In genomic region chr1:8170059-8170835, GRCh38 we compare ENCODE assay signal across 8 cellular contexts.
DNase-seq lines count a peak whose midpoint lies in the region; ATAC-seq, FAIRE-seq and TF ChIP-seq lines count a peak whose summit lies in the region.

No MANE protein-coding gene starts in this region.

- CTCF ChIA-PET in activated CD8-positive, alpha-beta memory T cell treated with anti-CD3 and anti-CD28 coated beads, Interleukin-2, amount 10 ng/mL, durations not matched to agents 7 days and 5 days (lab: Charles Lee), result interaction anchor here (0.6 to 1.3 kb wide), 4 partner anchors 14 to 139 kb away, joined by 3 to 6 read pairs (median 4); no protein-coding TSS in a partner anchor
- CTCF ChIA-PET in activated CD4-positive, alpha-beta memory T cell treated with anti-CD3 and anti-CD28 coated beads, Interleukin-2, amount 10 ng/mL, durations not matched to agents 7 days and 5 days (lab: Charles Lee), result interaction anchor here (0.9 kb wide), 1 partner anchor 72 kb away, joined by 4 read pairs; no protein-coding TSS in a partner anchor

- H3K9me3 ChIP-seq in liver (ENCODE audit: control insufficient read depth in 4 of 4, low read length in 3 of 4), result no peaks in the 10 kb centered on the region

- TF ChIP-seq CTCF in liver (IDR thresholded peaks at IDR 0.05; ENCODE audit: low read depth, low read length, missing input control), result no peak
- no peak for TF ChIP-seq CTCF in type B pancreatic cell (conservative IDR thresholded peaks at IDR 0.05)

- H3K9ac ChIP-seq in liver (ENCODE audit: low read depth in 1 of 2, low read length in 2 of 2), result peak overlapping the region; percentile 33 to 50

- peaks cover 30% of the 10 kb centered on the region for H3K4me1 Mint-ChIP-seq in activated CD8-positive, alpha-beta memory T cell treated with anti-CD3 and anti-CD28 coated beads, Interleukin-2, amount 10 ng/mL, durations not matched to agents 7 days and 5 days
- peaks cover 37% of the 10 kb centered on the region for H3K4me1 Mint-ChIP-seq in activated CD4-positive, alpha-beta memory T cell treated with anti-CD3 and anti-CD28 coated beads, Interleukin-2, amount 10 ng/mL, durations not matched to agents 7 days and 5 days
- peaks cover 25% of the 10 kb centered on the region for H3K4me1 Mint-ChIP-seq in type B pancreatic cell (ENCODE audit: unreplicated experiment)

- H3K4me3 ChIP-seq in liver (ENCODE audit: low read depth in 1 of 3, low read length in 3 of 3), result no peak overlapping the region

- POLR2A ChIA-PET in activated CD4-positive, alpha-beta memory T cell treated with anti-CD3 and anti-CD28 coated beads, Interleukin-2, amount 10 ng/mL, durations not matched to agents 7 days and 5 days (lab: Charles Lee), result interaction anchor here (0.9 to 5.7 kb wide), 3 partner anchors 12 to 34 kb away, joined by 3 to 37 read pairs (median 16); no protein-coding TSS in a partner anchor

- H3K4me3 Mint-ChIP-seq in activated CD8-positive, alpha-beta memory T cell treated with anti-CD3 and anti-CD28 coated beads, Interleukin-2, amount 10 ng/mL, durations not matched to agents 7 days and 5 days, result no peak overlapping the region
- H3K4me3 Mint-ChIP-seq in activated CD4-positive, alpha-beta memory T cell treated with anti-CD3 and anti-CD28 coated beads, Interleukin-2, amount 10 ng/mL, durations not matched to agents 7 days and 5 days, result no peak overlapping the region
- H3K4me3 Mint-ChIP-seq in type B pancreatic cell, result peak overlapping the region; percentile 34

- H3K27me3 Mint-ChIP-seq in activated CD8-positive, alpha-beta memory T cell treated with anti-CD3 and anti-CD28 coated beads, Interleukin-2, amount 10 ng/mL, durations not matched to agents 7 days and 5 days, result no peaks in the 10 kb centered on the region
- H3K27me3 Mint-ChIP-seq in activated CD4-positive, alpha-beta memory T cell treated with anti-CD3 and anti-CD28 coated beads, Interleukin-2, amount 10 ng/mL, durations not matched to agents 7 days and 5 days, result no peaks in the 10 kb centered on the region
- H3K27me3 Mint-ChIP-seq in type B pancreatic cell, result no peaks in the 10 kb centered on the region

- H3K4me1 ChIP-seq in liver (ENCODE audit: control insufficient read depth in 4 of 4, insufficient read depth in 4 of 4, low read length in 3 of 4), result peaks cover 6 to 34% (median 17%) of the 10 kb centered on the region in 4 donors

- H3K36me3 Mint-ChIP-seq in activated CD8-positive, alpha-beta memory T cell treated with anti-CD3 and anti-CD28 coated beads, Interleukin-2, amount 10 ng/mL, durations not matched to agents 7 days and 5 days, result peaks cover 2% of the 10 kb centered on the region
- peaks cover 2% of the 10 kb centered on the region for H3K36me3 Mint-ChIP-seq in activated CD4-positive, alpha-beta memory T cell treated with anti-CD3 and anti-CD28 coated beads, Interleukin-2, amount 10 ng/mL, durations not matched to agents 7 days and 5 days (ENCODE audit: low read depth)
- H3K36me3 Mint-ChIP-seq in type B pancreatic cell, result peaks cover 4% of the 10 kb centered on the region

- FAIRE-seq in urothelium cell line (lab: Jason Lieb, UNC), result no peak

- no peaks in the 10 kb centered on the region for H3K36me3 ChIP-seq in liver (ENCODE audit: control insufficient read depth in 4 of 4, insufficient read depth in 3 of 4, low read depth in 1 of 4, low read length in 3 of 4)

- H3K27ac ChIP-seq in liver (ENCODE audit: low read depth in 1 of 2, low read length in 2 of 2), result peak overlapping the region; percentile 95 to 98

- H3K27ac Mint-ChIP-seq in activated CD8-positive, alpha-beta memory T cell treated with anti-CD3 and anti-CD28 coated beads, Interleukin-2, amount 10 ng/mL, durations not matched to agents 7 days and 5 days, result peak overlapping the region; percentile 99
- H3K27ac Mint-ChIP-seq in activated CD4-positive, alpha-beta memory T cell treated with anti-CD3 and anti-CD28 coated beads, Interleukin-2, amount 10 ng/mL, durations not matched to agents 7 days and 5 days, result peak overlapping the region; percentile 95
- peak overlapping the region; percentile 94 for H3K27ac Mint-ChIP-seq in type B pancreatic cell

- 31% methylated on average over 13 of the region's 13 CpGs for WGBS in liver

- no peak for DNase-seq in activated CD8-positive, alpha-beta memory T cell treated with anti-CD3 and anti-CD28 coated beads, Interleukin-2, amount 10 ng/mL, durations not matched to agents 7 days and 5 days
- DNase-seq in activated CD8-positive, alpha-beta memory T cell treated with anti-CD3 and anti-CD28 coated beads for 24 hours, result no peak
- DNase-seq in activated CD4-positive, alpha-beta memory T cell treated with anti-CD3 and anti-CD28 coated beads, Interleukin-2, amount 10 ng/mL, durations not matched to agents 7 days and 5 days, result no peak
- no peak for DNase-seq in type B pancreatic cell (ENCODE audit: extremely low spot score, unreplicated experiment)
- DNase-seq in NCI-H128 (lab: John Stamatoyannopoulos, UW; ENCODE audit: unreplicated experiment), result no peak
- no peak for DNase-seq in urothelium cell line (ENCODE audit: low spot score)

- peak; percentile 22 for ATAC-seq in activated CD8-positive, alpha-beta memory T cell treated with anti-CD3 and anti-CD28 coated beads, Interleukin-2, amount 10 ng/mL, durations not matched to agents 7 days and 5 days
- ATAC-seq in HG03439 (IDR thresholded peaks at IDR 0.05; ENCODE audit: unreplicated experiment), result no peak

- no peaks in the 10 kb centered on the region for H3K27me3 ChIP-seq in liver (ENCODE audit: control insufficient read depth in 4 of 4, insufficient read depth in 4 of 4, low read length in 3 of 4)

- peak in 1 of 2 donors; percentile 3 for TF ChIP-seq RAD21 in liver (IDR thresholded peaks at IDR 0.05)

- H3K9me3 Mint-ChIP-seq in activated CD8-positive, alpha-beta memory T cell treated with anti-CD3 and anti-CD28 coated beads, Interleukin-2, amount 10 ng/mL, durations not matched to agents 7 days and 5 days (ENCODE audit: low read depth), result no peaks in the 10 kb centered on the region
- H3K9me3 Mint-ChIP-seq in activated CD4-positive, alpha-beta memory T cell treated with anti-CD3 and anti-CD28 coated beads, Interleukin-2, amount 10 ng/mL, durations not matched to agents 7 days and 5 days, result no peaks in the 10 kb centered on the region
- no peaks in the 10 kb centered on the region for H3K9me3 Mint-ChIP-seq in type B pancreatic cell

TF ChIP-seq in liver, 16 proteins besides CTCF, POLR2A, EP300 and RAD21 (continues in another document):
- TF ChIP-seq HNF4A (conservative IDR thresholded peaks at IDR 0.05) (peak; percentile 54 to 72), HNF4G (IDR thresholded peaks at IDR 0.05) (no peak), ATF3 (IDR thresholded peaks at IDR 0.05) (no peak), SP1 (IDR thresholded peaks at IDR 0.05) (peak; percentile 80), FOXA2 (IDR thresholded peaks at IDR 0.05) (peak; percentile 88), YY1 (IDR thresholded peaks at IDR 0.05) (peak; percentile 86), ZBTB33 (IDR thresholded peaks at IDR 0.05) (peak; percentile 49), MAX (IDR thresholded peaks at IDR 0.05) (peak; percentile 62), REST (IDR thresholded peaks at IDR 0.05) (peak; percentile 33), NR2F2 (IDR thresholded peaks at IDR 0.05) (peak; percentile 27), FOXA1 (IDR thresholded peaks at IDR 0.05) (peak; percentile 77), EGR1 (IDR thresholded peaks at IDR 0.05; ENCODE audit: low read depth in 2 of 2) (peak in 1 of 2 donors; percentile 53)
